ENCODE assay signal across 3 cellular contexts in the genomic region with DNA sequence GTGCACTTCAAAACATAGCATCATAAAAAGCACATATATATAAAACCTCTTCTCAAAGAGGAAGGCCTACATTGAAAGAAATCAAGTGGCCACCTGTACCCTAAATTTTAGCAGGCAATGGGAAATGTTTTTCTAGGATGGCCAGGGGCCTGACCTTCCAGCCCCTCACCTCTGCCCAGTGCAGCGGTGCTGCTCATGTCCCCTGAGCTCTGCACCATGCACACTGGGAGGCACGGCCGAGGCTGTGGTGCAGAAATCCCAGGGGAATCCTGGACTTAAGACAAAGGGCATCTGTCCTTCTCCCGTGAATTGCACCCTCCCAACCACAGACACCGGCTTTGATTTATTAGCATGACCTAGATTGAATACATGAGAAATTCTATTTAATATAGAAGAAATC.
"Had no signal": no experiment of that assay in that cellular context is flagged by ENCODE, and none has a peak within 500 bp of the region (broad histone marks: within the 10 kb centered on the region; RNA-seq: fewer than 3 reads in every experiment).

No MANE protein-coding gene starts in this region.

- ATAC-seq: GM12878 had no signal

- DNase-seq: GDM1, GF-D8 had no signal

- H3K4me3 ChIP-seq: GM12878 had no signal
